Comparison of ENCODE assay signal across 1 cellular context in genomic region chr3:55526332-55527030, GRCh38.
A peak's percentile ranks its signal among the peaks of the same experiment; 100 is the strongest.
TF ChIP-seq lines count a peak whose summit lies in the region.

No MANE protein-coding gene starts in this region.

TF ChIP-seq in HepG2, 621 proteins besides CTCF, POLR2A, EP300 and RAD21 (continued from another document and continues in another):
- TF ChIP-seq, protein P1, sequence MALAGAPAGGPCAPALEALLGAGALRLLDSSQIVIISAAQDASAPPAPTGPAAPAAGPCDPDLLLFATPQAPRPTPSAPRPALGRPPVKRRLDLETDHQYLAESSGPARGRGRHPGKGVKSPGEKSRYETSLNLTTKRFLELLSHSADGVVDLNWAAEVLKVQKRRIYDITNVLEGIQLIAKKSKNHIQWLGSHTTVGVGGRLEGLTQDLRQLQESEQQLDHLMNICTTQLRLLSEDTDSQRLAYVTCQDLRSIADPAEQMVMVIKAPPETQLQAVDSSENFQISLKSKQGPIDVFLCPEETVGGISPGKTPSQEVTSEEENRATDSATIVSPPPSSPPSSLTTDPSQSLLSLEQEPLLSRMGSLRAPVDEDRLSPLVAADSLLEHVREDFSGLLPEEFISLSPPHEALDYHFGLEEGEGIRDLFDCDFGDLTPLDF (CRISPR knock-in tag; IDR thresholded peaks at IDR 0.05) = no peak
- TF ChIP-seq NONO (IDR thresholded peaks at IDR 0.05) (no peak), NONO (CRISPR knock-in tag; conservative IDR thresholded peaks at IDR 0.05) (0 out of 2 replicates have a peak, but pooled peaks have one; percentile 18), ZNF331 (CRISPR knock-in tag; IDR thresholded peaks at IDR 0.05) (no peak), ERF (CRISPR knock-in tag; IDR thresholded peaks at IDR 0.05) (no peak), TFE3 (CRISPR knock-in tag; IDR thresholded peaks at IDR 0.05) (no peak), MAFK (conservative IDR thresholded peaks at IDR 0.05 in 1 of 2, IDR thresholded peaks at IDR 0.05 in 1 of 2; ENCODE audit: low read length in 2 of 2) (no peak), AHR (CRISPR knock-in tag; IDR thresholded peaks at IDR 0.05) (no peak), ZNF292 (CRISPR knock-in tag; IDR thresholded peaks at IDR 0.05; ENCODE audit: borderline replicate concordance, low read depth) (0 out of 2 replicates have a peak, but pooled peaks have one; percentile 20), ARNT (IDR thresholded peaks at IDR 0.05) (no peak), ASH2L (IDR thresholded peaks at IDR 0.05; ENCODE audit: insufficient read length, low read depth, low read length) (no peak), ZNF430 (CRISPR knock-in tag; IDR thresholded peaks at IDR 0.05) (no peak), TCF7 (IDR thresholded peaks at IDR 0.05; ENCODE audit: low read depth) (peak; percentile 44), POGZ (CRISPR knock-in tag; IDR thresholded peaks at IDR 0.05) (no peak), SRSF9 (IDR thresholded peaks at IDR 0.05; ENCODE audit: borderline replicate concordance, insufficient read depth, low read depth, low read length, poor library complexity, severe bottlenecking) (no peak), KDM4B (CRISPR knock-in tag; IDR thresholded peaks at IDR 0.05) (no peak), ARNT2 (CRISPR knock-in tag; IDR thresholded peaks at IDR 0.05; ENCODE audit: low read depth) (no peak), NFE2 (CRISPR knock-in tag; IDR thresholded peaks at IDR 0.05) (no peak), FOXA3 (CRISPR knock-in tag; IDR thresholded peaks at IDR 0.05) (peak; percentile 70), MZF1 (CRISPR knock-in tag; IDR thresholded peaks at IDR 0.05; ENCODE audit: borderline replicate concordance) (no peak), SIN3A (IDR thresholded peaks at IDR 0.05; ENCODE audit: borderline replicate concordance, low read depth, low read length) (no peak), CHD2 (IDR thresholded peaks at IDR 0.05; ENCODE audit: low read depth, low read length) (no peak), ZNF460 (CRISPR knock-in tag; IDR thresholded peaks at IDR 0.05; ENCODE audit: borderline replicate concordance) (no peak), ZNF569 (CRISPR knock-in tag; IDR thresholded peaks at IDR 0.05; ENCODE audit: borderline replicate concordance) (no peak), TRIM24 (CRISPR knock-in tag; IDR thresholded peaks at IDR 0.05) (0 out of 2 replicates have a peak, but pooled peaks have one; percentile 37), CEBPB (IDR thresholded peaks at IDR 0.05; ENCODE audit: borderline replicate concordance, low read depth, low read length) (peak; percentile 72; the same call in 1 of the 2 replicates), ZNF747 (CRISPR knock-in tag; IDR thresholded peaks at IDR 0.05; ENCODE audit: borderline replicate concordance) (no peak), RFXANK (CRISPR knock-in tag; IDR thresholded peaks at IDR 0.05) (no peak), NFE2L2 (IDR thresholded peaks at IDR 0.05; ENCODE audit: low read length) (no peak), SIN3B (IDR thresholded peaks at IDR 0.05; ENCODE audit: low read length) (no peak), ATF6 (CRISPR knock-in tag; conservative IDR thresholded peaks at IDR 0.05) (no peak), SP4 (CRISPR knock-in tag; IDR thresholded peaks at IDR 0.05) (no peak), ZNF367 (CRISPR knock-in tag; IDR thresholded peaks at IDR 0.05; ENCODE audit: borderline replicate concordance) (no peak), DNMT1 (CRISPR knock-in tag; IDR thresholded peaks at IDR 0.05) (no peak), FOXP1 (IDR thresholded peaks at IDR 0.05) (no peak), FOXP1 (CRISPR knock-in tag; IDR thresholded peaks at IDR 0.05) (peak; percentile 63), SAP130 (CRISPR knock-in tag; IDR thresholded peaks at IDR 0.05; ENCODE audit: low read depth) (no peak), SPEN (CRISPR knock-in tag; IDR thresholded peaks at IDR 0.05; ENCODE audit: low read depth) (no peak), CBFB (CRISPR knock-in tag; IDR thresholded peaks at IDR 0.05) (no peak), SRF (IDR thresholded peaks at IDR 0.05; ENCODE audit: low read depth, low read length) (no peak), RBFOX2 (IDR thresholded peaks at IDR 0.05; ENCODE audit: low read depth, low read length) (no peak), ZNF562 (CRISPR knock-in tag; IDR thresholded peaks at IDR 0.05; ENCODE audit: borderline replicate concordance) (no peak), SP140L (CRISPR knock-in tag; IDR thresholded peaks at IDR 0.05; ENCODE audit: borderline replicate concordance) (no peak), HMG20A (CRISPR knock-in tag; IDR thresholded peaks at IDR 0.05; ENCODE audit: borderline replicate concordance) (no peak), BRCA1 (CRISPR knock-in tag; IDR thresholded peaks at IDR 0.05) (no peak), KLF16 (CRISPR knock-in tag; IDR thresholded peaks at IDR 0.05) (no peak), ISL2 (CRISPR knock-in tag; IDR thresholded peaks at IDR 0.05) (no peak), TP53 (CRISPR knock-in tag; conservative IDR thresholded peaks at IDR 0.05) (no peak), MTA3 (CRISPR knock-in tag; IDR thresholded peaks at IDR 0.05) (no peak), ZNF850 (CRISPR knock-in tag; conservative IDR thresholded peaks at IDR 0.05) (no peak), JARID2 (CRISPR knock-in tag; IDR thresholded peaks at IDR 0.05; ENCODE audit: insufficient replicate concordance) (no peak), ZNF468 (CRISPR knock-in tag; IDR thresholded peaks at IDR 0.05) (no peak), ZSCAN20 (CRISPR knock-in tag; IDR thresholded peaks at IDR 0.05; ENCODE audit: borderline replicate concordance) (no peak), ZNF180 (CRISPR knock-in tag; IDR thresholded peaks at IDR 0.05; ENCODE audit: borderline replicate concordance, low read depth) (no peak), MYPOP (CRISPR knock-in tag; IDR thresholded peaks at IDR 0.05) (no peak), FUBP1 (CRISPR knock-in tag; IDR thresholded peaks at IDR 0.05; ENCODE audit: borderline replicate concordance) (no peak), ZNF644 (CRISPR knock-in tag; IDR thresholded peaks at IDR 0.05; ENCODE audit: low read depth) (no peak)
- TF ChIP-seq, protein P2, sequence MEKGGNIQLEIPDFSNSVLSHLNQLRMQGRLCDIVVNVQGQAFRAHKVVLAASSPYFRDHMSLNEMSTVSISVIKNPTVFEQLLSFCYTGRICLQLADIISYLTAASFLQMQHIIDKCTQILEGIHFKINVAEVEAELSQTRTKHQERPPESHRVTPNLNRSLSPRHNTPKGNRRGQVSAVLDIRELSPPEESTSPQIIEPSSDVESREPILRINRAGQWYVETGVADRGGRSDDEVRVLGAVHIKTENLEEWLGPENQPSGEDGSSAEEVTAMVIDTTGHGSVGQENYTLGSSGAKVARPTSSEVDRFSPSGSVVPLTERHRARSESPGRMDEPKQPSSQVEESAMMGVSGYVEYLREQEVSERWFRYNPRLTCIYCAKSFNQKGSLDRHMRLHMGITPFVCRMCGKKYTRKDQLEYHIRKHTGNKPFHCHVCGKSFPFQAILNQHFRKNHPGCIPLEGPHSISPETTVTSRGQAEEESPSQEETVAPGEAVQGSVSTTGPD (CRISPR knock-in tag; IDR thresholded peaks at IDR 0.05) = no peak
- TF ChIP-seq, protein P3, sequence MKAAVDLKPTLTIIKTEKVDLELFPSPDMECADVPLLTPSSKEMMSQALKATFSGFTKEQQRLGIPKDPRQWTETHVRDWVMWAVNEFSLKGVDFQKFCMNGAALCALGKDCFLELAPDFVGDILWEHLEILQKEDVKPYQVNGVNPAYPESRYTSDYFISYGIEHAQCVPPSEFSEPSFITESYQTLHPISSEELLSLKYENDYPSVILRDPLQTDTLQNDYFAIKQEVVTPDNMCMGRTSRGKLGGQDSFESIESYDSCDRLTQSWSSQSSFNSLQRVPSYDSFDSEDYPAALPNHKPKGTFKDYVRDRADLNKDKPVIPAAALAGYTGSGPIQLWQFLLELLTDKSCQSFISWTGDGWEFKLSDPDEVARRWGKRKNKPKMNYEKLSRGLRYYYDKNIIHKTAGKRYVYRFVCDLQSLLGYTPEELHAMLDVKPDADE (CRISPR knock-in tag; IDR thresholded peaks at IDR 0.05) = no peak
- TF ChIP-seq, protein P4, sequence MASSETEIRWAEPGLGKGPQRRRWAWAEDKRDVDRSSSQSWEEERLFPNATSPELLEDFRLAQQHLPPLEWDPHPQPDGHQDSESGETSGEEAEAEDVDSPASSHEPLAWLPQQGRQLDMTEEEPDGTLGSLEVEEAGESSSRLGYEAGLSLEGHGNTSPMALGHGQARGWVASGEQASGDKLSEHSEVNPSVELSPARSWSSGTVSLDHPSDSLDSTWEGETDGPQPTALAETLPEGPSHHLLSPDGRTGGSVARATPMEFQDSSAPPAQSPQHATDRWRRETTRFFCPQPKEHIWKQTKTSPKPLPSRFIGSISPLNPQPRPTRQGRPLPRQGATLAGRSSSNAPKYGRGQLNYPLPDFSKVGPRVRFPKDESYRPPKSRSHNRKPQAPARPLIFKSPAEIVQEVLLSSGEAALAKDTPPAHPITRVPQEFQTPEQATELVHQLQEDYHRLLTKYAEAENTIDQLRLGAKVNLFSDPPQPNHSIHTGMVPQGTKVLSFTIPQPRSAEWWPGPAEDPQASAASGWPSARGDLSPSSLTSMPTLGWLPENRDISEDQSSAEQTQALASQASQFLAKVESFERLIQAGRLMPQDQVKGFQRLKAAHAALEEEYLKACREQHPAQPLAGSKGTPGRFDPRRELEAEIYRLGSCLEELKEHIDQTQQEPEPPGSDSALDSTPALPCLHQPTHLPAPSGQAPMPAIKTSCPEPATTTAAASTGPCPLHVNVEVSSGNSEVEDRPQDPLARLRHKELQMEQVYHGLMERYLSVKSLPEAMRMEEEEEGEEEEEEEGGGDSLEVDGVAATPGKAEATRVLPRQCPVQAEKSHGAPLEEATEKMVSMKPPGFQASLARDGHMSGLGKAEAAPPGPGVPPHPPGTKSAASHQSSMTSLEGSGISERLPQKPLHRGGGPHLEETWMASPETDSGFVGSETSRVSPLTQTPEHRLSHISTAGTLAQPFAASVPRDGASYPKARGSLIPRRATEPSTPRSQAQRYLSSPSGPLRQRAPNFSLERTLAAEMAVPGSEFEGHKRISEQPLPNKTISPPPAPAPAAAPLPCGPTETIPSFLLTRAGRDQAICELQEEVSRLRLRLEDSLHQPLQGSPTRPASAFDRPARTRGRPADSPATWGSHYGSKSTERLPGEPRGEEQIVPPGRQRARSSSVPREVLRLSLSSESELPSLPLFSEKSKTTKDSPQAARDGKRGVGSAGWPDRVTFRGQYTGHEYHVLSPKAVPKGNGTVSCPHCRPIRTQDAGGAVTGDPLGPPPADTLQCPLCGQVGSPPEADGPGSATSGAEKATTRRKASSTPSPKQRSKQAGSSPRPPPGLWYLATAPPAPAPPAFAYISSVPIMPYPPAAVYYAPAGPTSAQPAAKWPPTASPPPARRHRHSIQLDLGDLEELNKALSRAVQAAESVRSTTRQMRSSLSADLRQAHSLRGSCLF (CRISPR knock-in tag; IDR thresholded peaks at IDR 0.05; ENCODE audit: borderline replicate concordance) = no peak
- TF ChIP-seq, protein P5, sequence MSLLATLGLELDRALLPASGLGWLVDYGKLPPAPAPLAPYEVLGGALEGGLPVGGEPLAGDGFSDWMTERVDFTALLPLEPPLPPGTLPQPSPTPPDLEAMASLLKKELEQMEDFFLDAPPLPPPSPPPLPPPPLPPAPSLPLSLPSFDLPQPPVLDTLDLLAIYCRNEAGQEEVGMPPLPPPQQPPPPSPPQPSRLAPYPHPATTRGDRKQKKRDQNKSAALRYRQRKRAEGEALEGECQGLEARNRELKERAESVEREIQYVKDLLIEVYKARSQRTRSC (CRISPR knock-in tag; IDR thresholded peaks at IDR 0.05; ENCODE audit: low read depth) = no peak
